34 cellular contexts compared by ENCODE assay signal in the genomic region with DNA sequence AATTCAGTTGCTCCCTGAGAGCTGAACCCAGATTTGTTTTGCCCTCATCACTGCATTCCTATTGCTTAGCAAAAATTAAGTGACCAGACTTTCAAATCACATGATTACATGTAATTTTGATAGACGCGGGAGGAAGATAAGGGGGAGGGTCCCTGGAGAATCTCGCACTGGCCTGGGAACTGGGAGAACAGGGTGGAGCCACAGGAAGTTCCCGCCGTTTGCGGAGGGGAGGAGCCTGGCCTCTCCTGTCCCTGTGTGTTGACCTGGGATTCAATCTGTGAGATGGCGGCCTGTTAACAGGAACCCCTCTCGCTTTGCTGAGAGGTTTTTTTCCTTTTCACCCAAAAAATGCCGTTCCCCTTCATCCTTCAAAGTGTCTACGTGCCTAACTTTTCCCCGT.
"Had no signal": no experiment of that assay in that cellular context is flagged by ENCODE, and none has a peak within 500 bp of the region (broad histone marks: within the 10 kb centered on the region; RNA-seq: fewer than 3 reads in every experiment).

No MANE protein-coding gene starts in this region.

- H3K36me3 Mint-ChIP-seq: activated naive CD8-positive, alpha-beta T cell treated with anti-CD3 and anti-CD28 coated beads for 36 hours had no signal

- H3K4me3 Mint-ChIP-seq: activated CD4-positive, alpha-beta T cell treated with anti-CD3 and anti-CD28 coated beads, Interleukin-2, amount 10 ng/mL, durations not matched to agents 24 days and 14 days; activated CD8-positive, alpha-beta T cell treated with anti-CD3 and anti-CD28 coated beads for 36 hours; activated naive CD8-positive, alpha-beta T cell treated with anti-CD3 and anti-CD28 coated beads for 36 hours; activated T-cell treated with anti-CD3 and anti-CD28 coated beads, Interleukin-2, amount 50 U/mL, for 72 hours; activated T-helper 17 cell treated with anti-CD3 and anti-CD28 coated beads, Interleukin-2, amount 50 U/mL, for 72 hours; central memory CD8-positive, alpha-beta T cell had no signal

- H3K4me1 Mint-ChIP-seq: activated CD4-positive, alpha-beta T cell treated with anti-CD3 and anti-CD28 coated beads, Interleukin-2, amount 10 ng/mL, durations not matched to agents 24 days and 14 days; activated naive CD8-positive, alpha-beta T cell treated with anti-CD3 and anti-CD28 coated beads for 36 hours; activated T-helper 17 cell treated with anti-CD3 and anti-CD28 coated beads, Interleukin-2, amount 50 U/mL, for 72 hours; central memory CD8-positive, alpha-beta T cell had no signal

- H3K27me3 Mint-ChIP-seq: activated CD4-positive, alpha-beta T cell treated with anti-CD3 and anti-CD28 coated beads, Interleukin-2, amount 10 ng/mL, durations not matched to agents 24 days and 14 days; activated CD8-positive, alpha-beta T cell treated with anti-CD3 and anti-CD28 coated beads for 36 hours; activated naive CD8-positive, alpha-beta T cell treated with anti-CD3 and anti-CD28 coated beads for 36 hours; activated T-helper 17 cell treated with anti-CD3 and anti-CD28 coated beads, Interleukin-2, amount 50 U/mL, for 72 hours; central memory CD8-positive, alpha-beta T cell had no signal

- H3K4me3 ChIP-seq: cardiac muscle cell, K562, SJSA1 had no signal

- H3K4me1 ChIP-seq: SJSA1 had no signal

- H3K9me3 ChIP-seq: SJSA1 had no signal

- ATAC-seq: activated CD8-positive, alpha-beta T cell treated with anti-CD3 and anti-CD28 coated beads for 36 hours; activated T-cell treated with anti-CD3 and anti-CD28 coated beads, Interleukin-2, amount 50 U/mL, for 72 hours; activated T-helper 17 cell treated with anti-CD3 and anti-CD28 coated beads, Interleukin-2, amount 50 U/mL, for 72 hours; K562; Panc1; SK-N-SH treated with all-trans-retinoic acid at 6 μM for 48 hours had no signal

- H3K36me3 ChIP-seq: cardiac muscle cell, SJSA1 had no signal

- DNase-seq: activated CD4-positive, alpha-beta T cell treated with anti-CD3 and anti-CD28 coated beads, Interleukin-2, amount 10 ng/mL, durations not matched to agents 24 days and 14 days; activated CD4-positive, alpha-beta T cell treated with anti-CD3 and anti-CD28 coated beads, Interleukin-2, amount 50 U/mL, for 4 hours; activated CD4-positive, CD25-positive, alpha-beta regulatory T cell; activated CD8-positive, alpha-beta T cell treated with anti-CD3 and anti-CD28 coated beads for 36 hours; activated effector memory CD4-positive, alpha-beta T cell treated with anti-CD3 and anti-CD28 coated beads, Interleukin-2, amount 50 U/mL, for 16 hours; activated naive CD4-positive, alpha-beta T cell; activated naive CD4-positive, alpha-beta T cell treated with anti-CD3 and anti-CD28 coated beads, Interleukin-2, amount 50 U/mL, for 16 hours; activated naive CD8-positive, alpha-beta T cell treated with anti-CD3 and anti-CD28 coated beads for 36 hours; activated T-cell treated with anti-CD3 and anti-CD28 coated beads, Interleukin-2, amount 50 U/mL, for 1 hour; activated T-cell treated with anti-CD3 and anti-CD28 coated beads, Interleukin-2, amount 50 U/mL, for 72 hours; amniotic stem cell; aorta; Karpas-422; NCI-H1105; NCI-H1417 treated with DMSO at 0.1 percent for 48 hours; NCI-H187 treated with DMSO at 0.1 percent for 48 hours; NCI-H2081; NCI-H226; NCI-H446 treated with DMSO at 0.1 percent for 48 hours; NCI-H524; NCI-H69; NCI-H82; SHP77 treated with DMSO at 0.1 percent for 48 hours; T-helper 1 cell; T-helper 2 cell; T-helper 9 cell had no signal

- H3K27ac Mint-ChIP-seq: activated CD4-positive, alpha-beta T cell treated with anti-CD3 and anti-CD28 coated beads, Interleukin-2, amount 10 ng/mL, durations not matched to agents 24 days and 14 days; activated CD8-positive, alpha-beta T cell treated with anti-CD3 and anti-CD28 coated beads for 36 hours; activated naive CD8-positive, alpha-beta T cell treated with anti-CD3 and anti-CD28 coated beads for 36 hours; activated T-cell treated with anti-CD3 and anti-CD28 coated beads, Interleukin-2, amount 50 U/mL, for 72 hours; activated T-helper 17 cell treated with anti-CD3 and anti-CD28 coated beads, Interleukin-2, amount 50 U/mL, for 72 hours had no signal

- H3K27ac ChIP-seq: cardiac muscle cell, SJSA1, VCaP had no signal

- H3K27me3 ChIP-seq: cardiac muscle cell, SJSA1 had no signal

- H3K9me3 Mint-ChIP-seq: activated CD4-positive, alpha-beta T cell treated with anti-CD3 and anti-CD28 coated beads, Interleukin-2, amount 10 ng/mL, durations not matched to agents 24 days and 14 days; central memory CD8-positive, alpha-beta T cell had no signal
